ENCODE assay signal across 18 cellular contexts in the genomic region with DNA sequence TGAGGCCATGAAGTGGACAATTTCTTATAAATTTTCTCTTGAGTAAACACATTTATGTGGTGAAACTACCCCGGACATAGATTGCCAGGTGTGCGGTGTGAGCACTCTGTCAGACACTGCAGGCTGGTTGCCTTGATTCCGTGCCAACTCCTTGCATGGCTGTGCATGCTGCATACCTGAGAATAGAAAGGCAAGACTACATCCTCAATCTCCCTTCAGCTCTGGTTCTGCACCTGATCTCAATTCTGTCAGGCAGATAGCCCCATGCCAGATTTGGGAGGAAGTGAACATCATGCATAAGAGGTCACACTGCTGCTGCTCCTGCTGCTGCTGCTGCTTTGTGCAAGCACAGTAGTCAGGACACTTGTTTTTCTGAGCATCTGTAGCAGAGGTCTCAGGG. TPM values are rescaled to one million over a fixed set of nuclear protein-coding genes. Genes with fewer than 3 reads are reported as not detected.
DNase-seq lines count a peak whose midpoint lies in the region; ATAC-seq, FAIRE-seq and TF ChIP-seq lines count a peak whose summit lies in the region.
"Had no signal": no experiment of that assay in that cellular context is flagged by ENCODE, and none has a peak within 500 bp of the region (broad histone marks: within the 10 kb centered on the region; RNA-seq: fewer than 3 reads in every experiment).

No MANE protein-coding gene starts in this region.

- H3K79me2 ChIP-seq in GM12878 (ENCODE audit: control insufficient read depth, insufficient read depth, low read length) = no peaks in the 10 kb centered on the region

- DNase-seq in GM12878 (ENCODE audit: low read depth, low spot score) = peak; percentile 44
- no peak for DNase-seq in hypothalamus (lab: John Stamatoyannopoulos, UW)
- DNase-seq in NCI-H2196 (lab: John Stamatoyannopoulos, UW; ENCODE audit: unreplicated experiment) = no peak
- no peak for DNase-seq in mesothelial cell of epicardium (ENCODE audit: low spot score in 2 of 2, unreplicated experiment in 2 of 2)
- DNase-seq: activated B cell treated with CpG ODN at 0.5 μM for 24 hours; activated naive CD4-positive, alpha-beta T cell treated with anti-CD3 and anti-CD28 coated beads, Interleukin-2, amount 10 ng/mL, durations not matched to agents 7 days and 5 days; DMS 273 treated with DMSO at 0.1 percent for 48 hours; H7; left ventricle myocardium inferior; stimulated activated CD4-positive, alpha-beta T cell treated with anti-CD3 and anti-CD28 coated beads, Interleukin-12 subunit alpha, Interleukin-12 subunit beta, amount 100 ng/mL, for 4 hours had no signal

- BruUV-seq in GM12878 (replicated peaks; lab: Mats Ljungman, UMichigan) = no TSS peak

- 0% methylated on average over 3 of the region's 3 CpGs for WGBS in GM12878 (ENCODE audit: insufficient coverage, insufficient replicate concordance, low lambda C conversion rate, missing lambda C conversion rate)

- TF ChIP-seq CTCF in GM12878 (IDR thresholded peaks at IDR 0.05 in 2 of 3, conservative IDR thresholded peaks at IDR 0.05 in 1 of 3; ENCODE audit: control insufficient read depth in 2 of 3, extremely low read depth in 1 of 3, insufficient read depth in 1 of 3, low read depth in 3 of 3, low read length in 3 of 3) (no peak), mesothelial cell of epicardium (IDR thresholded peaks at IDR 0.05; ENCODE audit: unreplicated experiment) (no peak)

- no peaks in the 10 kb centered on the region for H4K20me1 ChIP-seq in GM12878 (ENCODE audit: control insufficient read depth, insufficient read depth)

- RAD21 ChIA-PET in GM12878 (lab: Charles Lee; ENCODE audit: unreplicated experiment) = no interaction called here

- POLR2A ChIA-PET in GM12878 (lab: Charles Lee) = no interaction called here

- FAIRE-seq in GM12878 (lab: Jason Lieb, UNC) = peak; percentile 70
- FAIRE-seq: HepG2 had no signal

- H3K27me3 Mint-ChIP-seq in mesothelial cell of epicardium (ENCODE audit: low read depth) = peaks cover 10% of the 10 kb centered on the region
- H3K27me3 Mint-ChIP-seq: activated B cell treated with CpG ODN at 0.5 μM for 24 hours; activated naive CD4-positive, alpha-beta T cell treated with anti-CD3 and anti-CD28 coated beads, Interleukin-2, amount 10 ng/mL, durations not matched to agents 7 days and 5 days had no signal

- peaks cover 16% of the 10 kb centered on the region for H3K4me1 ChIP-seq in GM12878 (ENCODE audit: control insufficient read depth, insufficient read depth, low read length)
- H3K4me1 ChIP-seq: left ventricle myocardium inferior had no signal

- intact Hi-C loops in GM12878 (cut with micrococcal nuclease; ENCODE audit: unreplicated experiment) = loop anchor here (5.0 kb wide), 1 partner anchor 254 kb away; a partner anchor contains a TSS

- H3K4me2 ChIP-seq in GM12878 (ENCODE audit: control insufficient read depth, insufficient read depth) = no peak overlapping the region

- H3K36me3 ChIP-seq in GM12878 (ENCODE audit: control insufficient read depth in 2 of 2, insufficient read depth in 2 of 2, low read length in 1 of 2) = no peaks in the 10 kb centered on the region
- H3K36me3 ChIP-seq: left ventricle myocardium inferior had no signal

- H3K27me3 ChIP-seq in GM12878 (replicated peaks in 1 of 2; ENCODE audit: control insufficient read depth in 2 of 2, insufficient read depth in 2 of 2, low read length in 1 of 2) = no peaks in the 10 kb centered on the region

- peaks cover 21% of the 10 kb centered on the region for H3K4me1 Mint-ChIP-seq in mesothelial cell of epicardium
- H3K4me1 Mint-ChIP-seq: activated B cell treated with CpG ODN at 0.5 μM for 24 hours; activated naive CD4-positive, alpha-beta T cell treated with anti-CD3 and anti-CD28 coated beads, Interleukin-2, amount 10 ng/mL, durations not matched to agents 7 days and 5 days had no signal

- no peak for TF ChIP-seq POLR2A in GM12878 (IDR thresholded peaks at IDR 0.05; ENCODE audit: low read depth, low read length)

- H3K4me3 ChIP-seq in GM12878 = no peak overlapping the region
- H3K4me3 ChIP-seq: left ventricle myocardium inferior had no signal

- H3K9ac ChIP-seq in GM12878 (ENCODE audit: control insufficient read depth, insufficient read depth, low read length) = no peak overlapping the region

- H3K27ac ChIP-seq in GM12878 (ENCODE audit: control insufficient read depth, insufficient read depth) = peak overlapping the region; percentile 5; the same call in 1 of the 2 replicates
- H3K27ac ChIP-seq: left ventricle myocardium inferior had no signal

- SMC1A ChIA-PET in GM12878 (lab: Charles Lee; ENCODE audit: uncharacterized antibody, unreplicated experiment) = interaction anchor here (0.8 to 1.0 kb wide), 2 partner anchors 53 to 254 kb away, joined by 3 read pairs; no protein-coding TSS in a partner anchor

- H3K36me3 Mint-ChIP-seq in mesothelial cell of epicardium = no peaks in the 10 kb centered on the region
- H3K36me3 Mint-ChIP-seq: activated naive CD4-positive, alpha-beta T cell treated with anti-CD3 and anti-CD28 coated beads, Interleukin-2, amount 10 ng/mL, durations not matched to agents 7 days and 5 days had no signal

- no peak for TF ChIP-seq RAD21 in GM12878 (IDR thresholded peaks at IDR 0.05; ENCODE audit: insufficient read depth, low read depth, low read length)

- H3K27ac Mint-ChIP-seq in mesothelial cell of epicardium = no peak overlapping the region
- H3K27ac Mint-ChIP-seq: activated B cell treated with CpG ODN at 0.5 μM for 24 hours; activated naive CD4-positive, alpha-beta T cell treated with anti-CD3 and anti-CD28 coated beads, Interleukin-2, amount 10 ng/mL, durations not matched to agents 7 days and 5 days had no signal

- no peaks in the 10 kb centered on the region; the same call in 2 of the 3 replicates for H3K9me3 ChIP-seq in GM12878 (replicated peaks; ENCODE audit: control insufficient read depth, insufficient read depth, low read length)
- H3K9me3 ChIP-seq: left ventricle myocardium inferior had no signal

- peak; percentile 52 for ATAC-seq in GM18511 (IDR thresholded peaks at IDR 0.05; ENCODE audit: unreplicated experiment)
- peak; percentile 57 for ATAC-seq in GM21576 (IDR thresholded peaks at IDR 0.05; ENCODE audit: unreplicated experiment)
- peak; percentile 61 for ATAC-seq in HG03565 (IDR thresholded peaks at IDR 0.05; ENCODE audit: unreplicated experiment)
- ATAC-seq in GM12878 = peak; percentile 40; the same call in 2 of the 3 replicates
- no peak for ATAC-seq in SK-N-SH treated with all-trans-retinoic acid at 6 μM for 48 hours
- ATAC-seq: HepG2 had no signal

- no peaks in the 10 kb centered on the region for H3K9me3 Mint-ChIP-seq in mesothelial cell of epicardium
- H3K9me3 Mint-ChIP-seq: activated B cell treated with CpG ODN at 0.5 μM for 24 hours; activated naive CD4-positive, alpha-beta T cell treated with anti-CD3 and anti-CD28 coated beads, Interleukin-2, amount 10 ng/mL, durations not matched to agents 7 days and 5 days had no signal

- in situ Hi-C loops in GM12878 (cut with MboI) = no loop called here

- no peak overlapping the region for H2AFZ ChIP-seq in GM12878 (ENCODE audit: control insufficient read depth, low read depth, low read length)

- TF ChIP-seq EP300 in GM12878 (IDR thresholded peaks at IDR 0.05; ENCODE audit: borderline replicate concordance in 1 of 2, control insufficient read depth in 1 of 2, low read depth in 2 of 2, low read length in 2 of 2) = no peak

- H3K4me3 Mint-ChIP-seq in mesothelial cell of epicardium = no peak overlapping the region
- H3K4me3 Mint-ChIP-seq: activated B cell treated with CpG ODN at 0.5 μM for 24 hours; activated naive CD4-positive, alpha-beta T cell treated with anti-CD3 and anti-CD28 coated beads, Interleukin-2, amount 10 ng/mL, durations not matched to agents 7 days and 5 days had no signal

- CTCF ChIA-PET in GM12878 (lab: Yijun Ruan, JAX) = no interaction called here

TF ChIP-seq in SK-N-SH treated with all-trans-retinoic acid at 6 μM for 48 hours, 23 proteins besides CTCF, POLR2A, EP300 and RAD21 (continues in another document):
- no peak for TF ChIP-seq TOX (CRISPR knock-in tag; IDR thresholded peaks at IDR 0.05; ENCODE audit: borderline replicate concordance)
- no peak for TF ChIP-seq PPARA (CRISPR knock-in tag; IDR thresholded peaks at IDR 0.05; ENCODE audit: borderline replicate concordance)
- TF ChIP-seq OSR1 (CRISPR knock-in tag; IDR thresholded peaks at IDR 0.05) = no peak
- TF ChIP-seq BACH2 (CRISPR knock-in tag; IDR thresholded peaks at IDR 0.05; ENCODE audit: borderline replicate concordance) = no peak
- TF ChIP-seq, protein P1, sequence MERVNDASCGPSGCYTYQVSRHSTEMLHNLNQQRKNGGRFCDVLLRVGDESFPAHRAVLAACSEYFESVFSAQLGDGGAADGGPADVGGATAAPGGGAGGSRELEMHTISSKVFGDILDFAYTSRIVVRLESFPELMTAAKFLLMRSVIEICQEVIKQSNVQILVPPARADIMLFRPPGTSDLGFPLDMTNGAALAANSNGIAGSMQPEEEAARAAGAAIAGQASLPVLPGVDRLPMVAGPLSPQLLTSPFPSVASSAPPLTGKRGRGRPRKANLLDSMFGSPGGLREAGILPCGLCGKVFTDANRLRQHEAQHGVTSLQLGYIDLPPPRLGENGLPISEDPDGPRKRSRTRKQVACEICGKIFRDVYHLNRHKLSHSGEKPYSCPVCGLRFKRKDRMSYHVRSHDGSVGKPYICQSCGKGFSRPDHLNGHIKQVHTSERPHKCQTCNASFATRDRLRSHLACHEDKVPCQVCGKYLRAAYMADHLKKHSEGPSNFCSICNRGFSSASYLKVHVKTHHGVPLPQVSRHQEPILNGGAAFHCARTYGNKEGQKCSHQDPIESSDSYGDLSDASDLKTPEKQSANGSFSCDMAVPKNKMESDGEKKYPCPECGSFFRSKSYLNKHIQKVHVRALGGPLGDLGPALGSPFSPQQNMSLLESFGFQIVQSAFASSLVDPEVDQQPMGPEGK (CRISPR knock-in tag; IDR thresholded peaks at IDR 0.05; ENCODE audit: borderline replicate concordance) = no peak
- TF ChIP-seq CSDC2 (CRISPR knock-in tag; IDR thresholded peaks at IDR 0.05) = no peak

RNA-seq across cellular contexts. Expression of a gene that starts 42.5 kb away (rescaled TPM):
- total RNA-seq in GM12878 (2013; cell fraction: nucleolus; rRNA removed) = not detected in 2 replicates
- total RNA-seq in GM12878 (2014; rRNA removed) (not detected in 2 replicates), GM12878 (2014; rRNA removed; fragmentation: Illumina TruSeq; extraction: Trizol) (not detected in 2 replicates), GM12878 (2021) (not detected in 2 replicates), mesothelial cell of epicardium (0.66 to 1.2 TPM (median 1.2 TPM) in 3 replicates)
- not detected for polyA plus RNA-seq in GM12878 (2011; ENCODE audit: low read depth)
- polyA plus RNA-seq in GM12878 (2011; rRNA removed) (not detected in 2 replicates), GM12878 (2014; fragmentation: Illumina TruSeq; extraction: Trizol) (not detected in 2 replicates), GM12878 (2014; fragmentation: Nextera tagmentation; extraction: Ambion mirVana) (not detected), GM12878 (2014; rRNA removed) (0.12 TPM in 1 of 2 replicates, not detected in the other), GM12878 (2016; fragmentation: Nextera tagmentation; extraction: Ambion mirVana) (not detected)
- not detected in 2 replicates for polyA plus RNA-seq in GM12878 (2011; cell fraction: cytosol; rRNA removed)
- polyA plus RNA-seq in GM12878 (2011; cell fraction: nucleus; rRNA removed) = not detected in 2 replicates
- not detected in 2 replicates for polyA plus RNA-seq in GM12878 (2012)
- not detected in 2 replicates for polyA minus RNA-seq in GM12878 (2011; rRNA and poly(A)+ RNA removed)
- not detected in 2 replicates for polyA minus RNA-seq in GM12878 (2011; cell fraction: cytosol; rRNA and poly(A)+ RNA removed)
- not detected in 2 replicates for polyA minus RNA-seq in GM12878 (2011; cell fraction: nucleus; rRNA and poly(A)+ RNA removed)
- total RNA-seq: activated B cell treated with CpG ODN at 0.5 μM for 24 hours, dermis microvascular lymphatic vessel endothelial cell, fibroblast of lung, H7, HepG2, left ventricle myocardium inferior, posterior vena cava had no signal
- polyA plus RNA-seq: fibroblast of lung, HepG2 had no signal
